13 cellular contexts compared by ENCODE assay signal in the genomic region with DNA sequence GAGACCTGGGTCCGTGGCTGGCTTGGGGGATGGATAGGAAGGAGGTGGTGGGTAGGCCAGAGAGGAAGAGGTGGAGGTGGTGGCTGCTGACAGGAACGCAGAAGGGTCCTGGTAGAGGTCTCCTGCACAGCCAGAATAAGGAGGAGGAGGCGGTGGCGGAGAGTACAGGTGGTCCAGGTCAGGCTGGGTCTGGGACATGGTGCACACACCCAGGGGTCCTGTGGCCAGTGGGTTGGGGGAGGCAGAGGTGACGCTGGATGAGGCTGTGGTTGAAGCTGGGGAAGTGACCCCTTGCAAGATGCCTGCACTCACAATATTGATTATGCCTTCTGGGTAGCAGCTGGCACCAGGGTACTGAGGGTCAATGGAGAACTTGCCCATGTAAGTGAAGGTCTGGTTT. TPM values are rescaled to one million over a fixed set of nuclear protein-coding genes. Genes with fewer than 3 reads are reported as not detected.
DNase-seq lines count a peak whose midpoint lies in the region; ATAC-seq and TF ChIP-seq lines count a peak whose summit lies in the region.
"Had no signal": no experiment of that assay in that cellular context is flagged by ENCODE, and none has a peak within 500 bp of the region (broad histone marks: within the 10 kb centered on the region; RNA-seq: fewer than 3 reads in every experiment).

No MANE protein-coding gene starts in this region.

- H3K36me3 Mint-ChIP-seq in activated naive CD4-positive, alpha-beta T cell treated with anti-CD3 and anti-CD28 coated beads for 36 hours (ENCODE audit: low read depth): peaks cover 36% of the 10 kb centered on the region
- peaks cover 0 to 5% (median 0%) of the 10 kb centered on the region in 3 donors for H3K36me3 Mint-ChIP-seq in immature natural killer cell
- H3K36me3 Mint-ChIP-seq in stimulated activated memory B cell treated with anti-CD40 and anti-IgM and Interleukin-4, amounts not matched to agents 10 μg/mL and 1 μg/mL and 100 μg/mL, for 72 hours: peaks cover 48% of the 10 kb centered on the region

- H3K36me3 ChIP-seq in testis (ENCODE audit: low read depth, missing control alignments): no peaks in the 10 kb centered on the region
- H3K36me3 ChIP-seq: thoracic aorta had no signal

- no peak overlapping the region for H3K4me3 ChIP-seq in testis

- no peak for ATAC-seq in stimulated activated memory B cell treated with anti-CD40 and anti-IgM and Interleukin-4, amounts not matched to agents 10 μg/mL and 1 μg/mL and 100 μg/mL, for 72 hours

- no peaks in the 10 kb centered on the region for H3K9me3 Mint-ChIP-seq in activated naive CD4-positive, alpha-beta T cell treated with anti-CD3 and anti-CD28 coated beads for 36 hours
- H3K9me3 Mint-ChIP-seq in immature natural killer cell: no peaks in the 10 kb centered on the region
- no peaks in the 10 kb centered on the region for H3K9me3 Mint-ChIP-seq in stimulated activated memory B cell treated with anti-CD40 and anti-IgM and Interleukin-4, amounts not matched to agents 10 μg/mL and 1 μg/mL and 100 μg/mL, for 72 hours

- no peaks in the 10 kb centered on the region for H3K27me3 ChIP-seq in testis

- DNase-seq in activated naive CD4-positive, alpha-beta T cell treated with anti-CD3 and anti-CD28 coated beads for 36 hours: no peak
- no peak for DNase-seq in activated naive CD4-positive, alpha-beta T cell treated with anti-CD3 and anti-CD28 coated beads, Interleukin-2, amount 50 U/mL, for 16 hours
- DNase-seq in activated CD4-positive, alpha-beta T cell treated with anti-CD3 and anti-CD28 coated beads, Interleukin-2, amount 50 U/mL, for 4 hours: peak; percentile 19 to 26
- DNase-seq in immature natural killer cell (no peak), SW480 (ENCODE audit: low spot score) (no peak), testis (no peak)
- DNase-seq in central memory CD4-positive, alpha-beta T cell: no peak
- DNase-seq: activated gamma-delta T cell treated with Interleukin-2 at 50 U/mL for 16 hours, dermis blood vessel endothelial cell, DND-41 had no signal

- TF ChIP-seq CTCF in testis (IDR thresholded peaks at IDR 0.05): no peak

- H3K27ac Mint-ChIP-seq in activated naive CD4-positive, alpha-beta T cell treated with anti-CD3 and anti-CD28 coated beads for 36 hours: peak overlapping the region; percentile 98
- H3K27ac Mint-ChIP-seq in immature natural killer cell: peak overlapping the region in 1 of 6 donors; percentile 26
- peak overlapping the region; percentile 96 for H3K27ac Mint-ChIP-seq in stimulated activated memory B cell treated with anti-CD40 and anti-IgM and Interleukin-4, amounts not matched to agents 10 μg/mL and 1 μg/mL and 100 μg/mL, for 72 hours

- no peak overlapping the region for H3K27ac ChIP-seq in testis
- H3K27ac ChIP-seq: parathyroid adenoma, thoracic aorta had no signal

- H3K4me1 Mint-ChIP-seq in activated naive CD4-positive, alpha-beta T cell treated with anti-CD3 and anti-CD28 coated beads for 36 hours (ENCODE audit: low read depth): peaks cover 61% of the 10 kb centered on the region
- H3K4me1 Mint-ChIP-seq in immature natural killer cell: peaks cover 53 to 85% of the 10 kb centered on the region in 2 donors
- H3K4me1 Mint-ChIP-seq in stimulated activated memory B cell treated with anti-CD40 and anti-IgM and Interleukin-4, amounts not matched to agents 10 μg/mL and 1 μg/mL and 100 μg/mL, for 72 hours: peaks cover 81% of the 10 kb centered on the region

- 45 to 81% methylated on average over 5 of the region's 5 CpGs for WGBS in testis, 2 donors

- H3K4me3 Mint-ChIP-seq in activated naive CD4-positive, alpha-beta T cell treated with anti-CD3 and anti-CD28 coated beads for 36 hours: peak overlapping the region; percentile 95
- H3K4me3 Mint-ChIP-seq in immature natural killer cell: peak overlapping the region; percentile 81 to 100 (median 96)
- H3K4me3 Mint-ChIP-seq in stimulated activated memory B cell treated with anti-CD40 and anti-IgM and Interleukin-4, amounts not matched to agents 10 μg/mL and 1 μg/mL and 100 μg/mL, for 72 hours: peak overlapping the region; percentile 92

- intact Hi-C loops in activated naive CD4-positive, alpha-beta T cell treated with anti-CD3 and anti-CD28 coated beads for 36 hours (cut with micrococcal nuclease): no loop called here
- intact Hi-C loops in testis (cut with DNase I; ENCODE audit: low total_unique reads): loop anchor here (10.0 kb wide), 1 partner anchor 321 kb away; a partner anchor contains a TSS

- H3K27me3 Mint-ChIP-seq in activated naive CD4-positive, alpha-beta T cell treated with anti-CD3 and anti-CD28 coated beads for 36 hours (ENCODE audit: low read depth): no peaks in the 10 kb centered on the region
- H3K27me3 Mint-ChIP-seq in immature natural killer cell (ENCODE audit: low read depth in 3 of 3): peaks cover 6 to 23% (median 17%) of the 10 kb centered on the region in 3 donors
- peaks cover 12% of the 10 kb centered on the region for H3K27me3 Mint-ChIP-seq in stimulated activated memory B cell treated with anti-CD40 and anti-IgM and Interleukin-4, amounts not matched to agents 10 μg/mL and 1 μg/mL and 100 μg/mL, for 72 hours

- no peaks in the 10 kb centered on the region for H3K9me3 ChIP-seq in testis
- H3K9me3 ChIP-seq: thoracic aorta had no signal

- H3K4me1 ChIP-seq in testis: peaks cover 8% of the 10 kb centered on the region

- TF ChIP-seq POLR2A in testis (IDR thresholded peaks at IDR 0.05): no peak

- CTCF ChIA-PET in activated naive CD4-positive, alpha-beta T cell treated with anti-CD3 and anti-CD28 coated beads for 36 hours (lab: Charles Lee): interaction anchor here (1.4 to 1.7 kb wide), 2 partner anchors 203 to 220 kb away, joined by 4 to 7 read pairs; no protein-coding TSS in a partner anchor

RNA-seq across cellular contexts. Expression of a gene that starts 2.2 kb away (rescaled TPM):
- total RNA-seq in activated naive CD4-positive, alpha-beta T cell treated with anti-CD3 and anti-CD28 coated beads for 36 hours: 10 to 100 TPM; 18.5 to 21.4 TPM
- polyA plus RNA-seq in immature natural killer cell (under 1 TPM; 0.28 to 0.80 (median 0.29) TPM), testis (ENCODE audit: insufficient read depth, low read depth, low replicate concordance) (8.8 TPM)
- total RNA-seq in testis: 1 to 10 TPM; 6.8 TPM

RNA-seq across cellular contexts. Expression of a gene that starts 9.5 kb away (rescaled TPM):
- total RNA-seq in activated naive CD4-positive, alpha-beta T cell treated with anti-CD3 and anti-CD28 coated beads for 36 hours: 10 to 100 TPM; 24.9 to 26.2 TPM
- polyA plus RNA-seq in immature natural killer cell: 1 to 10 TPM; 1.0 to 5.0 (median 2.3) TPM
- 10 to 100 TPM; 65.9 to 87.8 TPM for total RNA-seq in testis
- polyA plus RNA-seq in testis (ENCODE audit: insufficient read depth, low read depth, low replicate concordance): 93.9 TPM

Comparison
In these comparisons a context has a peak if more than half of its experiments do, and no peak if none do; other contexts are left out.
1. DNase-seq: peak in activated CD4-positive, alpha-beta T cell treated with anti-CD3 and anti-CD28 coated beads, Interleukin-2, amount 50 U/mL, for 4 hours (2 of 2); none in activated naive CD4-positive, alpha-beta T cell treated with anti-CD3 and anti-CD28 coated beads for 36 hours (single experiment), activated naive CD4-positive, alpha-beta T cell treated with anti-CD3 and anti-CD28 coated beads, Interleukin-2, amount 50 U/mL, for 16 hours (single experiment), immature natural killer cell (0 of 3), central memory CD4-positive, alpha-beta T cell (single experiment), SW480 (single experiment) and testis (single experiment).
2. Peak in every context shown above with its lines, with median percentiles within 50 percentile points of each other: H3K4me3 Mint-ChIP-seq.